1 cellular context compared by ENCODE assay signal in the genomic region with DNA sequence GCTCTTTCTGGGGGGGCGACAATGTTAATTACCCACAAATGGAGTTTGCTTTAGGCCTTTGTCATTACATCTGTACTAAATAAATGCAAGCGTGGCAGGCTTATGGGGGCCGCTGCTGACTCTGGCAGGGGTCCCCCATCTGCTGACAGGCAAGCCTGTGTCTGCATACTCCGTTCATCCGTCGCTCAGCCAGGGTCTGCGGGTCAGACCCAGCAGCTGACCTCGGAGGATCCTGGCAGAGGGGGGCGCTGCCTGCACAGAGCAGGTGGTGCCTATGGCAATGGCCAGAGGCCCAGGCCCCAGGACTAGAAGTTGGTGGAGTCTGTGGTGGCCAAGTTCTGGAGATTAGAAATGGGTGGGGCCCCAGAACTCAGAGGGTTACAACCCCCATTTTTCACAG.
TF ChIP-seq lines count a peak whose summit lies in the region.

No MANE protein-coding gene starts in this region.

TF ChIP-seq in H1, 55 proteins besides CTCF, POLR2A, EP300 and RAD21 (continued from another document):
- TF ChIP-seq, protein P1, sequence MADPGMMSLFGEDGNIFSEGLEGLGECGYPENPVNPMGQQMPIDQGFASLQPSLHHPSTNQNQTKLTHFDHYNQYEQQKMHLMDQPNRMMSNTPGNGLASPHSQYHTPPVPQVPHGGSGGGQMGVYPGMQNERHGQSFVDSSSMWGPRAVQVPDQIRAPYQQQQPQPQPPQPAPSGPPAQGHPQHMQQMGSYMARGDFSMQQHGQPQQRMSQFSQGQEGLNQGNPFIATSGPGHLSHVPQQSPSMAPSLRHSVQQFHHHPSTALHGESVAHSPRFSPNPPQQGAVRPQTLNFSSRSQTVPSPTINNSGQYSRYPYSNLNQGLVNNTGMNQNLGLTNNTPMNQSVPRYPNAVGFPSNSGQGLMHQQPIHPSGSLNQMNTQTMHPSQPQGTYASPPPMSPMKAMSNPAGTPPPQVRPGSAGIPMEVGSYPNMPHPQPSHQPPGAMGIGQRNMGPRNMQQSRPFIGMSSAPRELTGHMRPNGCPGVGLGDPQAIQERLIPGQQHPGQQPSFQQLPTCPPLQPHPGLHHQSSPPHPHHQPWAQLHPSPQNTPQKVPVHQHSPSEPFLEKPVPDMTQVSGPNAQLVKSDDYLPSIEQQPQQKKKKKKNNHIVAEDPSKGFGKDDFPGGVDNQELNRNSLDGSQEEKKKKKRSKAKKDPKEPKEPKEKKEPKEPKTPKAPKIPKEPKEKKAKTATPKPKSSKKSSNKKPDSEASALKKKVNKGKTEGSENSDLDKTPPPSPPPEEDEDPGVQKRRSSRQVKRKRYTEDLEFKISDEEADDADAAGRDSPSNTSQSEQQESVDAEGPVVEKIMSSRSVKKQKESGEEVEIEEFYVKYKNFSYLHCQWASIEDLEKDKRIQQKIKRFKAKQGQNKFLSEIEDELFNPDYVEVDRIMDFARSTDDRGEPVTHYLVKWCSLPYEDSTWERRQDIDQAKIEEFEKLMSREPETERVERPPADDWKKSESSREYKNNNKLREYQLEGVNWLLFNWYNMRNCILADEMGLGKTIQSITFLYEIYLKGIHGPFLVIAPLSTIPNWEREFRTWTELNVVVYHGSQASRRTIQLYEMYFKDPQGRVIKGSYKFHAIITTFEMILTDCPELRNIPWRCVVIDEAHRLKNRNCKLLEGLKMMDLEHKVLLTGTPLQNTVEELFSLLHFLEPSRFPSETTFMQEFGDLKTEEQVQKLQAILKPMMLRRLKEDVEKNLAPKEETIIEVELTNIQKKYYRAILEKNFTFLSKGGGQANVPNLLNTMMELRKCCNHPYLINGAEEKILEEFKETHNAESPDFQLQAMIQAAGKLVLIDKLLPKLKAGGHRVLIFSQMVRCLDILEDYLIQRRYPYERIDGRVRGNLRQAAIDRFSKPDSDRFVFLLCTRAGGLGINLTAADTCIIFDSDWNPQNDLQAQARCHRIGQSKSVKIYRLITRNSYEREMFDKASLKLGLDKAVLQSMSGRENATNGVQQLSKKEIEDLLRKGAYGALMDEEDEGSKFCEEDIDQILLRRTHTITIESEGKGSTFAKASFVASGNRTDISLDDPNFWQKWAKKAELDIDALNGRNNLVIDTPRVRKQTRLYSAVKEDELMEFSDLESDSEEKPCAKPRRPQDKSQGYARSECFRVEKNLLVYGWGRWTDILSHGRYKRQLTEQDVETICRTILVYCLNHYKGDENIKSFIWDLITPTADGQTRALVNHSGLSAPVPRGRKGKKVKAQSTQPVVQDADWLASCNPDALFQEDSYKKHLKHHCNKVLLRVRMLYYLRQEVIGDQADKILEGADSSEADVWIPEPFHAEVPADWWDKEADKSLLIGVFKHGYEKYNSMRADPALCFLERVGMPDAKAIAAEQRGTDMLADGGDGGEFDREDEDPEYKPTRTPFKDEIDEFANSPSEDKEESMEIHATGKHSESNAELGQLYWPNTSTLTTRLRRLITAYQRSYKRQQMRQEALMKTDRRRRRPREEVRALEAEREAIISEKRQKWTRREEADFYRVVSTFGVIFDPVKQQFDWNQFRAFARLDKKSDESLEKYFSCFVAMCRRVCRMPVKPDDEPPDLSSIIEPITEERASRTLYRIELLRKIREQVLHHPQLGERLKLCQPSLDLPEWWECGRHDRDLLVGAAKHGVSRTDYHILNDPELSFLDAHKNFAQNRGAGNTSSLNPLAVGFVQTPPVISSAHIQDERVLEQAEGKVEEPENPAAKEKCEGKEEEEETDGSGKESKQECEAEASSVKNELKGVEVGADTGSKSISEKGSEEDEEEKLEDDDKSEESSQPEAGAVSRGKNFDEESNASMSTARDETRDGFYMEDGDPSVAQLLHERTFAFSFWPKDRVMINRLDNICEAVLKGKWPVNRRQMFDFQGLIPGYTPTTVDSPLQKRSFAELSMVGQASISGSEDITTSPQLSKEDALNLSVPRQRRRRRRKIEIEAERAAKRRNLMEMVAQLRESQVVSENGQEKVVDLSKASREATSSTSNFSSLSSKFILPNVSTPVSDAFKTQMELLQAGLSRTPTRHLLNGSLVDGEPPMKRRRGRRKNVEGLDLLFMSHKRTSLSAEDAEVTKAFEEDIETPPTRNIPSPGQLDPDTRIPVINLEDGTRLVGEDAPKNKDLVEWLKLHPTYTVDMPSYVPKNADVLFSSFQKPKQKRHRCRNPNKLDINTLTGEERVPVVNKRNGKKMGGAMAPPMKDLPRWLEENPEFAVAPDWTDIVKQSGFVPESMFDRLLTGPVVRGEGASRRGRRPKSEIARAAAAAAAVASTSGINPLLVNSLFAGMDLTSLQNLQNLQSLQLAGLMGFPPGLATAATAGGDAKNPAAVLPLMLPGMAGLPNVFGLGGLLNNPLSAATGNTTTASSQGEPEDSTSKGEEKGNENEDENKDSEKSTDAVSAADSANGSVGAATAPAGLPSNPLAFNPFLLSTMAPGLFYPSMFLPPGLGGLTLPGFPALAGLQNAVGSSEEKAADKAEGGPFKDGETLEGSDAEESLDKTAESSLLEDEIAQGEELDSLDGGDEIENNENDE (IDR thresholded peaks at IDR 0.05; ENCODE audit: insufficient replicate concordance, low read length) = no peak
- TF ChIP-seq BCL11A (IDR thresholded peaks at IDR 0.05; ENCODE audit: low read depth in 2 of 2, low read length in 2 of 2) = no peak
- TF ChIP-seq TAF7 (optimal IDR thresholded peaks at IDR 0.05; ENCODE audit: borderline replicate concordance, low read depth, low read length) = no peak
- no peak for TF ChIP-seq SP2 (IDR thresholded peaks at IDR 0.05; ENCODE audit: low read length)
- TF ChIP-seq ASH2L (IDR thresholded peaks at IDR 0.05; ENCODE audit: low read length) = no peak
- TF ChIP-seq CHD1 (IDR thresholded peaks at IDR 0.05; ENCODE audit: low read depth, low read length) = no peak
- TF ChIP-seq, protein P2, sequence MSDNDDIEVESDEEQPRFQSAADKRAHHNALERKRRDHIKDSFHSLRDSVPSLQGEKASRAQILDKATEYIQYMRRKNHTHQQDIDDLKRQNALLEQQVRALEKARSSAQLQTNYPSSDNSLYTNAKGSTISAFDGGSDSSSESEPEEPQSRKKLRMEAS (IDR thresholded peaks at IDR 0.05) = no peak
- no peak for TF ChIP-seq KDM1A (IDR thresholded peaks at IDR 0.05; ENCODE audit: borderline replicate concordance, low read length)
- no peak for TF ChIP-seq NANOG (IDR thresholded peaks at IDR 0.05; ENCODE audit: insufficient read depth, low read depth, low read length, poor library complexity, severe bottlenecking)
